Comparison of ENCODE assay signal across 27 cellular contexts in the genomic region with DNA sequence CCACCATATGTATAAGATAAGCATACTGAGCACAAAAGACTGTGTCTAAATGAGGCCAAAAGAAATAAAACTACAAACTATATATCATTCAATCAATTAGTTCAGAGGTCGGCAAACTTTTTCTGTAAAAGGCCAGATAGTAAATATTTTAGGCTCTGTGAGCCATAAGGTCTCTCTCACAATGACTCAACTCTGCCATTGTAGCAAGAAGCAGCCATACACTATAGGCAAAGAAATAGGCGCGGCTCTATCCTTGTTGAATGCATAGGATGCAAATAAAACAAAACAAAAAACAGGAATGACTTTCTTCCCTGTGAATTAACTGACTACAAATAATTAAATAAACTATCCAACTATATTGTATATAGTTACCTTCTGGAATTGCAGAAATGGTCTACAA.
"Had no signal": no experiment of that assay in that cellular context is flagged by ENCODE, and none has a peak within 500 bp of the region (broad histone marks: within the 10 kb centered on the region; RNA-seq: fewer than 3 reads in every experiment).

No MANE protein-coding gene starts in this region.

- H3K9ac ChIP-seq: neural progenitor cell had no signal

- H3K27ac ChIP-seq: dorsolateral prefrontal cortex, esophagus muscularis mucosa, heart right ventricle, left lung, neural progenitor cell, prostate gland, right atrium auricular region, sigmoid colon, stomach, thyroid gland, vagina had no signal

- H3K4me1 Mint-ChIP-seq: endodermal cell had no signal

- H3K36me3 Mint-ChIP-seq: naive thymus-derived CD4-positive, alpha-beta T cell; neural progenitor cell; stimulated activated effector memory CD8-positive, alpha-beta T cell treated with anti-CD3 and anti-CD28 coated beads, Interleukin-12 subunit alpha, Interleukin-12 subunit beta, amount 100 ng/mL, for 72 hours had no signal

- H3K36me3 ChIP-seq: esophagus muscularis mucosa, heart right ventricle, left lung, neural progenitor cell, prostate gland, right atrium auricular region, sigmoid colon, stomach, thyroid gland, vagina had no signal

- H3K27ac Mint-ChIP-seq: endodermal cell; naive thymus-derived CD4-positive, alpha-beta T cell; nephron; neural progenitor cell; stimulated activated effector memory CD8-positive, alpha-beta T cell treated with anti-CD3 and anti-CD28 coated beads, Interleukin-12 subunit alpha, Interleukin-12 subunit beta, amount 100 ng/mL, for 72 hours had no signal

- H3K9me3 Mint-ChIP-seq: endodermal cell; nephron; neural progenitor cell; stimulated activated effector memory CD8-positive, alpha-beta T cell treated with anti-CD3 and anti-CD28 coated beads, Interleukin-12 subunit alpha, Interleukin-12 subunit beta, amount 100 ng/mL, for 72 hours had no signal

- H3K4me2 ChIP-seq: neural progenitor cell had no signal

- H3K9me3 ChIP-seq: esophagus muscularis mucosa, heart right ventricle, left lung, prostate gland, right atrium auricular region, sigmoid colon, stomach, thyroid gland, vagina had no signal

- FAIRE-seq: islet of Langerhans had no signal

- H2AFZ ChIP-seq: neural progenitor cell had no signal

- H3K27me3 ChIP-seq: dorsolateral prefrontal cortex, esophagus muscularis mucosa, heart right ventricle, left lung, neural progenitor cell, right atrium auricular region, sigmoid colon, stomach, thyroid gland, vagina had no signal

- ATAC-seq: heart right ventricle; left cardiac atrium; left lung; naive thymus-derived CD4-positive, alpha-beta T cell; stimulated activated effector memory CD8-positive, alpha-beta T cell treated with anti-CD3 and anti-CD28 coated beads, Interleukin-12 subunit alpha, Interleukin-12 subunit beta, amount 100 ng/mL, for 72 hours had no signal

- H3K4me3 ChIP-seq: dorsolateral prefrontal cortex, esophagus muscularis mucosa, heart right ventricle, left lung, neural progenitor cell, prostate gland, right atrium auricular region, sigmoid colon, stomach, thyroid gland, vagina had no signal

- DNase-seq: dorsolateral prefrontal cortex; effector CD8-positive, alpha-beta T cell; endodermal cell; foreskin melanocyte; glutamatergic neuron; heart right ventricle; hippocampal formation; left cardiac atrium; left lung; mesendoderm; midbrain; naive thymus-derived CD4-positive, alpha-beta T cell; sigmoid colon; stimulated activated CD4-positive, alpha-beta T cell treated with anti-CD3 and anti-CD28 coated beads, Interleukin-2, amount 100 ng/mL, for 24 hours; stimulated activated CD4-positive, alpha-beta T cell treated with anti-CD3 and anti-CD28 coated beads, Interleukin-4, amount 100 ng/mL, for 24 hours; stimulated activated naive CD4-positive, alpha-beta T cell treated with Interleukin-2 at 50 U/mL for 16 hours; stomach; thyroid gland; trophoblast cell had no signal

- H3K4me3 Mint-ChIP-seq: endodermal cell; naive thymus-derived CD4-positive, alpha-beta T cell; nephron; neural progenitor cell; stimulated activated effector memory CD8-positive, alpha-beta T cell treated with anti-CD3 and anti-CD28 coated beads, Interleukin-12 subunit alpha, Interleukin-12 subunit beta, amount 100 ng/mL, for 72 hours had no signal

- H3K4me1 ChIP-seq: neural progenitor cell, prostate gland, right atrium auricular region had no signal
